Comparison of ENCODE assay signal across 15 cellular contexts in the genomic region with DNA sequence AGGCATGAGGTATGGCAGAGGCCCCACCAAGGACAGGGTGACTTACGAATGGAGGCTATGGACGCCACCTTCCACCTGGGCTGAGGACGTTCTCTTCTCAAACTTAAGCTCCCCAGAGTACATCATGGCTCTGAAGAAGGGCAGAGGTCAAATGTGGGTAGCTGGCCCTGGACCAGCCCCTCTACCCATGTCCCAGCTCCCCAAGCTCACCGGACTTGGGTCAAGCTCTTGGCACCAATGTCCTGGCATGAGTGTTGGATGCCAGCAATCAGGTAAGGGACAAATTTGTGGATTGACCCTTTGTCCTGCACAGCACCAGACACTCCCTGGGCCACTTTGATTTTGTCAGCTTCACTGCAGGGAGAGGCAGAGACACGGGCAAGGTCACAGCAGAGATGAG. TPM values are rescaled to one million over a fixed set of nuclear protein-coding genes. Genes with fewer than 3 reads are reported as not detected.
DNase-seq lines count a peak whose midpoint lies in the region; ATAC-seq, FAIRE-seq and TF ChIP-seq lines count a peak whose summit lies in the region.
"Had no signal": no experiment of that assay in that cellular context is flagged by ENCODE, and none has a peak within 500 bp of the region (broad histone marks: within the 10 kb centered on the region; RNA-seq: fewer than 3 reads in every experiment).

No MANE protein-coding gene starts in this region.

- intact Hi-C loops in endothelial cell of umbilical vein (cut with micrococcal nuclease) = no loop called here
- intact Hi-C loops in right lobe of liver (cut with DNase I) = no loop called here

- H3K79me2 ChIP-seq in endothelial cell of umbilical vein (ENCODE audit: control insufficient read depth, insufficient read depth, low read length) = peaks cover 56% of the 10 kb centered on the region

- peaks cover 13 to 27% of the 10 kb centered on the region in 2 experiments for H3K36me3 ChIP-seq in endothelial cell of umbilical vein (ENCODE audit: control insufficient read depth in 2 of 2, extremely low read depth in 1 of 2, insufficient read depth in 2 of 2, low read length in 2 of 2)
- peaks cover 37% of the 10 kb centered on the region for H3K36me3 ChIP-seq in brain microvascular endothelial cell (replicated peaks)
- H3K36me3 ChIP-seq in right lobe of liver = peaks cover 0 to 32% (median 14%) of the 10 kb centered on the region in 4 donors

- no peaks in the 10 kb centered on the region for H3K9me1 ChIP-seq in endothelial cell of umbilical vein (replicated peaks; ENCODE audit: control insufficient read depth, extremely low read depth, insufficient read depth, low read length)

- WGBS in right lobe of liver (ENCODE audit: insufficient coverage, low coverage, low lambda C conversion rate, missing lambda C conversion rate) = 85% methylated on average over 2 of the region's 5 CpGs

- H3K4me3 ChIP-seq in endothelial cell of umbilical vein (replicated peaks in 1 of 3; ENCODE audit: insufficient read depth in 1 of 3, low read depth in 1 of 3, low read length in 3 of 3) (no peak overlapping the region), brain microvascular endothelial cell (ENCODE audit: low read depth, low read length) (no peak overlapping the region), right lobe of liver (no peak overlapping the region)
- H3K4me3 ChIP-seq: adrenal gland, heart left ventricle, K562 had no signal

- BruUV-seq in endothelial cell of umbilical vein (replicated peaks; lab: Mats Ljungman, UMichigan) = TSS peak; percentile 0

- H3K9ac ChIP-seq in endothelial cell of umbilical vein (replicated peaks; ENCODE audit: extremely low read depth, insufficient read depth, low read length) = no peak overlapping the region

- DNase-seq in GM12891 (ENCODE audit: insufficient read length, low spot score) (no peak), RWPE1 (ENCODE audit: low spot score) (no peak), endothelial cell of umbilical vein (ENCODE audit: low read depth, low spot score) (no peak), brain microvascular endothelial cell (no peak), right lobe of liver (no peak)
- DNase-seq: CD4-positive, alpha-beta memory T cell; NCI-H1417 treated with DMSO at 0.1 percent for 48 hours; NCI-H2227 treated with DMSO at 0.1 percent for 48 hours; small intestine had no signal

- no peaks in the 10 kb centered on the region for H3K9me3 ChIP-seq in endothelial cell of umbilical vein (replicated peaks; ENCODE audit: control insufficient read depth, insufficient read depth, low read length)
- no peaks in the 10 kb centered on the region for H3K9me3 ChIP-seq in right lobe of liver
- H3K9me3 ChIP-seq: adrenal gland, heart left ventricle had no signal

- no peaks in the 10 kb centered on the region for H4K20me1 ChIP-seq in endothelial cell of umbilical vein (replicated peaks; ENCODE audit: control insufficient read depth, extremely low read depth, insufficient read depth, low read length)

- peaks cover 29% of the 10 kb centered on the region for H3K4me1 ChIP-seq in endothelial cell of umbilical vein (ENCODE audit: control insufficient read depth, extremely low read depth, insufficient read depth, low read length)
- peaks cover 0 to 27% (median 13%) of the 10 kb centered on the region in 4 donors for H3K4me1 ChIP-seq in right lobe of liver

- in situ Hi-C loops in brain microvascular endothelial cell (cut with HindIII; ENCODE audit: low pct_ligation_motif_present, low sequenced_read_pairs) = no loop called here

- TF ChIP-seq CTCF in RWPE1 (conservative IDR thresholded peaks at IDR 0.05; ENCODE audit: low read depth) = no peak
- no peak for TF ChIP-seq CTCF in endothelial cell of umbilical vein (IDR thresholded peaks at IDR 0.05; ENCODE audit: extremely low read depth in 1 of 2, insufficient read depth in 1 of 2, low read depth in 1 of 2, low read length in 2 of 2)
- TF ChIP-seq CTCF in brain microvascular endothelial cell (IDR thresholded peaks at IDR 0.05; ENCODE audit: low read depth, low read length, missing control alignments) = no peak
- TF ChIP-seq CTCF in right lobe of liver (IDR thresholded peaks at IDR 0.05) = no peak

- dilution Hi-C loops in endothelial cell of umbilical vein (cut with MboI; ENCODE audit: extremely low pct_ligation_motif_present, low sequenced_read_pairs) = no loop called here

- no peak overlapping the region for H3K4me2 ChIP-seq in endothelial cell of umbilical vein (ENCODE audit: insufficient read depth, low read length)

- CTCF ChIA-PET in RWPE1 (lab: Yijun Ruan, JAX) (interaction anchor here (0.7 kb wide), 1 partner anchor 144 kb away, joined by 3 read pairs; no protein-coding TSS in a partner anchor), endothelial cell of umbilical vein (lab: Charles Lee) (interaction anchor here (0.5 kb wide), 1 partner anchor 166 kb away, joined by 3 read pairs; no protein-coding TSS in a partner anchor)

- no peak overlapping the region for H2AFZ ChIP-seq in endothelial cell of umbilical vein (ENCODE audit: low read depth, low read length)

- TF ChIP-seq POLR2A in GM12891 (IDR thresholded peaks at IDR 0.05; ENCODE audit: low read depth, low read length) (no peak), endothelial cell of umbilical vein (IDR thresholded peaks at IDR 0.05; ENCODE audit: low read depth, low read length) (no peak), right lobe of liver (IDR thresholded peaks at IDR 0.05) (no peak)

- H3K27me3 ChIP-seq in endothelial cell of umbilical vein (ENCODE audit: control insufficient read depth in 2 of 2, insufficient read depth in 2 of 2, low read length in 2 of 2) = no peaks in the 10 kb centered on the region
- H3K27me3 ChIP-seq in brain microvascular endothelial cell (replicated peaks) = no peaks in the 10 kb centered on the region
- no peaks in the 10 kb centered on the region for H3K27me3 ChIP-seq in right lobe of liver
- H3K27me3 ChIP-seq: adrenal gland, heart left ventricle had no signal

- POLR2A ChIA-PET in RWPE1 (lab: Yijun Ruan, JAX; ENCODE audit: low non-redundant PET) (no interaction called here), endothelial cell of umbilical vein (lab: Charles Lee) (interaction anchor here (2.4 kb wide), 1 partner anchor 17 kb away, joined by 10 read pairs; a partner anchor contains a TSS)

- FAIRE-seq in GM12891 (lab: Jason Lieb, UNC) (no peak), endothelial cell of umbilical vein (lab: Jason Lieb, UNC) (no peak)
- FAIRE-seq: G401.6, K562, small intestine, TTC549 had no signal

- H3K27ac ChIP-seq in RWPE1 (peak overlapping the region; percentile 98), endothelial cell of umbilical vein (ENCODE audit: insufficient read depth, low read depth, low read length) (no peak overlapping the region), brain microvascular endothelial cell (no peak overlapping the region), right lobe of liver (no peak overlapping the region)
- H3K27ac ChIP-seq: heart left ventricle had no signal

- ATAC-seq in right lobe of liver = no peak
- ATAC-seq: heart left ventricle, K562 had no signal

RNA-seq across cellular contexts. Expression of a gene that starts 2.5 kb away (rescaled TPM):
- 105 TPM for polyA plus RNA-seq in GM12891 (2012; ENCODE audit: low read depth, missing spikeins)
- total RNA-seq in endothelial cell of umbilical vein (74.5 and 91.1 TPM in 2 replicates), right lobe of liver (100 to 1,000 TPM in 1 of 6 experiments, 10 to 100 TPM in 5; 39.2 to 100 (median 44.8) TPM)
- polyA plus RNA-seq in endothelial cell of umbilical vein = 91.4 and 140 TPM in 2 replicates
- polyA plus RNA-seq in endothelial cell of umbilical vein (2011; cell fraction: cytosol; rRNA removed) = 67.9 and 83.8 TPM in 2 replicates
- polyA plus RNA-seq in endothelial cell of umbilical vein (2011; cell fraction: nucleus; rRNA removed) = 28.7 and 33.7 TPM in 2 replicates
- polyA plus RNA-seq in endothelial cell of umbilical vein (2012) = 74.2 and 75.4 TPM in 2 replicates
- polyA minus RNA-seq in endothelial cell of umbilical vein = 54.4 and 55.5 TPM in 2 replicates
- polyA minus RNA-seq in endothelial cell of umbilical vein (2011; cell fraction: cytosol; rRNA and poly(A)+ RNA removed) = 94.3 TPM
- 26.0 and 38.9 TPM in 2 replicates for polyA minus RNA-seq in endothelial cell of umbilical vein (2011; cell fraction: nucleus; rRNA and poly(A)+ RNA removed)

RNA-seq across cellular contexts. Expression of a gene that starts 4.7 kb away (rescaled TPM):
- polyA plus RNA-seq in GM12891 (2012; ENCODE audit: low read depth, missing spikeins) = 251 TPM
- total RNA-seq in endothelial cell of umbilical vein (189 and 195 TPM in 2 replicates), right lobe of liver (10 to 100 TPM; 32.0 to 57.3 (median 39.0) TPM)
- polyA plus RNA-seq in endothelial cell of umbilical vein = 134 and 167 TPM in 2 replicates
- 202 and 221 TPM in 2 replicates for polyA plus RNA-seq in endothelial cell of umbilical vein (2011; cell fraction: cytosol; rRNA removed)
- polyA plus RNA-seq in endothelial cell of umbilical vein (2011; cell fraction: nucleus; rRNA removed) = 255 and 269 TPM in 2 replicates
- polyA plus RNA-seq in endothelial cell of umbilical vein (2012) = 194 and 239 TPM in 2 replicates
- polyA minus RNA-seq in endothelial cell of umbilical vein = 350 and 383 TPM in 2 replicates
- 325 TPM for polyA minus RNA-seq in endothelial cell of umbilical vein (2011; cell fraction: cytosol; rRNA and poly(A)+ RNA removed)
- polyA minus RNA-seq in endothelial cell of umbilical vein (2011; cell fraction: nucleus; rRNA and poly(A)+ RNA removed) = 82.4 and 114 TPM in 2 replicates

RNA-seq across cellular contexts. Expression of a gene that starts 6.1 kb away (rescaled TPM):
- polyA plus RNA-seq in GM12891 (2012; ENCODE audit: low read depth, missing spikeins) = 22.2 TPM
- total RNA-seq in endothelial cell of umbilical vein (20.4 and 22.7 TPM in 2 replicates), right lobe of liver (10 to 100 TPM in 2 of 6 experiments, 1 to 10 TPM in 4; 7.5 to 17.0 (median 8.1) TPM)
- 60.8 and 66.0 TPM in 2 replicates for polyA plus RNA-seq in endothelial cell of umbilical vein
- polyA plus RNA-seq in endothelial cell of umbilical vein (2011; cell fraction: cytosol; rRNA removed) = 27.6 and 33.5 TPM in 2 replicates
- polyA plus RNA-seq in endothelial cell of umbilical vein (2011; cell fraction: nucleus; rRNA removed) = 94.8 and 97.8 TPM in 2 replicates
- 16.1 and 17.5 TPM in 2 replicates for polyA plus RNA-seq in endothelial cell of umbilical vein (2012)
- polyA minus RNA-seq in endothelial cell of umbilical vein = 51.4 and 57.0 TPM in 2 replicates
- polyA minus RNA-seq in endothelial cell of umbilical vein (2011; cell fraction: cytosol; rRNA and poly(A)+ RNA removed) = 23.5 TPM
- polyA minus RNA-seq in endothelial cell of umbilical vein (2011; cell fraction: nucleus; rRNA and poly(A)+ RNA removed) = 14.4 and 17.6 TPM in 2 replicates

RNA-seq across cellular contexts. Expression of a gene that starts 17.3 kb away (rescaled TPM):
- 126 TPM for polyA plus RNA-seq in GM12891 (2012; ENCODE audit: low read depth, missing spikeins)
- total RNA-seq in endothelial cell of umbilical vein (161 and 192 TPM in 2 replicates), right lobe of liver (10 to 100 TPM; 35.7 to 72.9 (median 65.4) TPM)
- 319 and 337 TPM in 2 replicates for polyA plus RNA-seq in endothelial cell of umbilical vein
- 116 and 132 TPM in 2 replicates for polyA plus RNA-seq in endothelial cell of umbilical vein (2011; cell fraction: cytosol; rRNA removed)
- polyA plus RNA-seq in endothelial cell of umbilical vein (2011; cell fraction: nucleus; rRNA removed) = 987 and 1,038 TPM in 2 replicates
- 109 and 131 TPM in 2 replicates for polyA plus RNA-seq in endothelial cell of umbilical vein (2012)
- 292 and 353 TPM in 2 replicates for polyA minus RNA-seq in endothelial cell of umbilical vein
- 51.5 TPM for polyA minus RNA-seq in endothelial cell of umbilical vein (2011; cell fraction: cytosol; rRNA and poly(A)+ RNA removed)
- 147 and 154 TPM in 2 replicates for polyA minus RNA-seq in endothelial cell of umbilical vein (2011; cell fraction: nucleus; rRNA and poly(A)+ RNA removed)

RNA-seq across cellular contexts. Expression of a gene that starts 34.4 kb away (rescaled TPM):
- polyA plus RNA-seq in GM12891 (2012; ENCODE audit: low read depth, missing spikeins) = 17.9 TPM
- total RNA-seq in endothelial cell of umbilical vein (23.0 and 26.9 TPM in 2 replicates), right lobe of liver (10 to 100 TPM in 5 of 6 experiments, 1 to 10 TPM in 1; 7.7 to 19.2 (median 11.1) TPM)
- 32.7 and 37.9 TPM in 2 replicates for polyA plus RNA-seq in endothelial cell of umbilical vein
- polyA plus RNA-seq in endothelial cell of umbilical vein (2011; cell fraction: cytosol; rRNA removed) = 17.3 and 24.1 TPM in 2 replicates
- polyA plus RNA-seq in endothelial cell of umbilical vein (2011; cell fraction: nucleus; rRNA removed) = 92.9 and 98.1 TPM in 2 replicates
- 10.7 and 13.5 TPM in 2 replicates for polyA plus RNA-seq in endothelial cell of umbilical vein (2012)
- 24.2 and 26.3 TPM in 2 replicates for polyA minus RNA-seq in endothelial cell of umbilical vein
- polyA minus RNA-seq in endothelial cell of umbilical vein (2011; cell fraction: cytosol; rRNA and poly(A)+ RNA removed) = 48.4 TPM
- polyA minus RNA-seq in endothelial cell of umbilical vein (2011; cell fraction: nucleus; rRNA and poly(A)+ RNA removed) = 28.8 and 28.9 TPM in 2 replicates
- total RNA-seq: SK-MEL-5 had no signal
